23 cellular contexts compared by ENCODE assay signal in genomic region chr15:90375071-90375470, GRCh38.
"Had no signal": no experiment of that assay in that cellular context is flagged by ENCODE, and none has a peak within 500 bp of the region (broad histone marks: within the 10 kb centered on the region; RNA-seq: fewer than 3 reads in every experiment).

No MANE protein-coding gene starts in this region.

- ATAC-seq: activated T-helper 17 cell treated with anti-CD3 and anti-CD28 coated beads, Interleukin-2, amount 50 U/mL, for 72 hours had no signal

- H3K4me1 ChIP-seq: Peyer's patch, SJCRH30 had no signal

- H3K9ac ChIP-seq: SK-N-SH had no signal

- H3K27ac ChIP-seq: brain microvascular endothelial cell, cardiac muscle cell, Peyer's patch, RWPE1, SJCRH30 had no signal

- H3K9me3 ChIP-seq: SJCRH30, SK-N-SH had no signal

- H3K27ac Mint-ChIP-seq: activated CD4-positive, alpha-beta memory T cell treated with anti-CD3 and anti-CD28 coated beads for 36 hours; activated naive CD4-positive, alpha-beta T cell treated with anti-CD3 and anti-CD28 coated beads, Interleukin-2, amount 10 ng/mL, durations not matched to agents 7 days and 5 days; activated naive CD8-positive, alpha-beta T cell treated with anti-CD3 and anti-CD28 coated beads for 36 hours had no signal

- H3K36me3 ChIP-seq: brain microvascular endothelial cell, cardiac muscle cell, Peyer's patch, SJCRH30 had no signal

- H3K4me2 ChIP-seq: SK-N-SH had no signal

- H3K27me3 ChIP-seq: brain microvascular endothelial cell, cardiac muscle cell, Peyer's patch, SJCRH30 had no signal

- H3K27me3 Mint-ChIP-seq: activated CD4-positive, alpha-beta memory T cell treated with anti-CD3 and anti-CD28 coated beads for 36 hours; activated CD4-positive, alpha-beta T cell treated with anti-CD3 and anti-CD28 coated beads, Interleukin-2, amount 10 ng/mL, durations not matched to agents 24 days and 14 days; activated naive CD4-positive, alpha-beta T cell treated with anti-CD3 and anti-CD28 coated beads, Interleukin-2, amount 10 ng/mL, durations not matched to agents 7 days and 5 days; activated T-helper 17 cell treated with anti-CD3 and anti-CD28 coated beads, Interleukin-2, amount 50 U/mL, for 72 hours had no signal

- H3K4me3 Mint-ChIP-seq: activated CD4-positive, alpha-beta memory T cell treated with anti-CD3 and anti-CD28 coated beads for 36 hours; activated naive CD4-positive, alpha-beta T cell treated with anti-CD3 and anti-CD28 coated beads, Interleukin-2, amount 10 ng/mL, durations not matched to agents 7 days and 5 days; activated naive CD8-positive, alpha-beta T cell treated with anti-CD3 and anti-CD28 coated beads for 36 hours had no signal

- H3K4me3 ChIP-seq: cardiac muscle cell, Peyer's patch, SJCRH30 had no signal

- DNase-seq: activated CD4-positive, alpha-beta memory T cell treated with anti-CD3 and anti-CD28 coated beads for 36 hours; activated CD4-positive, alpha-beta T cell treated with anti-CD3 and anti-CD28 coated beads, Interleukin-2, amount 10 ng/mL, durations not matched to agents 24 days and 14 days; activated CD4-positive, CD25-positive, alpha-beta regulatory T cell treated with anti-CD3 and anti-CD28 coated beads, Interleukin-2, amount 50 U/mL, for 72 hours; activated CD8-positive, alpha-beta memory T cell treated with anti-CD3 and anti-CD28 coated beads, Interleukin-2, amount 50 U/mL, for 4 hours; activated gamma-delta T cell treated with Interleukin-2 at 50 U/mL for 16 hours; activated naive CD4-positive, alpha-beta T cell treated with anti-CD3 and anti-CD28 coated beads, Interleukin-2, amount 10 ng/mL, durations not matched to agents 7 days and 5 days; activated naive CD8-positive, alpha-beta T cell treated with anti-CD3 and anti-CD28 coated beads for 36 hours; activated T-cell treated with anti-CD3 and anti-CD28 coated beads, Interleukin-2, amount 50 U/mL, for 1 hour; brain microvascular endothelial cell; MM.1S; NCI-H1105; NCI-H1436; NCI-H187; NCI-H2081; NCI-H446; NCI-H524; Peyer's patch; Right ventricle myocardium superior; SJCRH30; SK-N-SH had no signal
